8 cellular contexts compared by ENCODE assay signal in genomic region chr12:92608418-92609091, GRCh38.
DNase-seq lines count a peak whose midpoint lies in the region; ATAC-seq and TF ChIP-seq lines count a peak whose summit lies in the region.

No MANE protein-coding gene starts in this region.

- TF ChIP-seq CTCF in astrocyte of the cerebellum (IDR thresholded peaks at IDR 0.05; ENCODE audit: low read depth, low read length, missing control alignments), result peak; percentile 71

- no peak overlapping the region for H3K4me3 ChIP-seq in astrocyte of the cerebellum (ENCODE audit: low read depth, low read length)

- peak; percentile 2 for DNase-seq in NOMO-1 treated with DMSO at 0.1 percent for 48 hours (lab: John Stamatoyannopoulos, UW; ENCODE audit: unreplicated experiment)
- no peak for DNase-seq in NOMO-1 treated with dmso at 0.1 percent for 144 hours (lab: John Stamatoyannopoulos, UW; ENCODE audit: unreplicated experiment)
- peak; percentile 33 for DNase-seq in NCI-H1694 treated with DMSO at 0.1 percent for 48 hours (lab: John Stamatoyannopoulos, UW)
- no peak for DNase-seq in astrocyte of the cerebellum (ENCODE audit: low read depth)
- DNase-seq in kidney glomerular epithelial cell (lab: John Stamatoyannopoulos, UW), result peak; percentile 2
- DNase-seq in stimulated activated CD4-positive, alpha-beta T cell treated with anti-CD3 and anti-CD28 coated beads, Interleukin-2, amount 100 ng/mL, for 48 hours, result no peak

- ATAC-seq in GM18870 (IDR thresholded peaks at IDR 0.05; ENCODE audit: unreplicated experiment) (no peak), HG02870 (IDR thresholded peaks at IDR 0.05; ENCODE audit: unreplicated experiment) (no peak)

- in situ Hi-C loops in astrocyte of the cerebellum (cut with HindIII; ENCODE audit: low sequenced_read_pairs), result no loop called here

Comparison
In these comparisons a context has a peak if more than half of its experiments do, and no peak if none do; other contexts are left out.
1. DNase-seq: peak in NOMO-1 treated with DMSO at 0.1 percent for 48 hours (single experiment), NCI-H1694 treated with DMSO at 0.1 percent for 48 hours (single experiment) and kidney glomerular epithelial cell (single experiment); none in NOMO-1 treated with dmso at 0.1 percent for 144 hours (single experiment), astrocyte of the cerebellum (single experiment) and stimulated activated CD4-positive, alpha-beta T cell treated with anti-CD3 and anti-CD28 coated beads, Interleukin-2, amount 100 ng/mL, for 48 hours (0 of 2).